1 cellular context compared by ENCODE assay signal in the genomic region with DNA sequence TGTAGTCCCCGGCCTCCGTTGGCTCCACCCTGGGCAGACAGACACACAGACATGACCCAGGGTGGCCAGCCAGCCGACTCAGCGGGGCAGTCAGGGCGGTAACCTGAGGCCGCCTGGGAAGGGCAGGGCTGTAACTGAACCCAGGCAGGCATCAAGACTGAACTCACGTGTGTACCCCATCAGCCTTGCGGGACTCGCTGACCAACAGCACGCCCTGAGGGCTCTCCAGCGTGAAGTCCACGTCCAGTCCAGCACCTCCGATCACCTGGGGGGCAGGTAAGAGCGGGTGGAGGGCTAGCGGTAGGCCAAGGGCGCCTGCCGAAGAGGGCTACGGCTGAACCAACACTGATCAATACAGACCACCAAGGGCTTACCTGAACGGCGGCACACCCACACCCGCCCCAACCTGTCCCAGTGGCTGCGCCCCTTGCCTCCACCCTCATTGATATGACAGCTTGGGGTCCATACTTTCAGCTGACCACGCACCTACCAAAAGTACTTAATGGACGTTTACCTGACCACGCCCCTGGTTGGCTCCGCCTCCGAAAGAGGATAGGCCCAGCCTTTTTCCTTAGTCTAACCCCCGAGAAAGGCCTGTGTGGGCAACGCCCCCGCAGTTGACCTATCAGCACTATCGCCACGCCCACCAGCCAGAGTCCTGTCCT.
TF ChIP-seq lines count a peak whose summit lies in the region.

No MANE protein-coding gene starts in this region.

TF ChIP-seq in WTC11, 78 proteins besides CTCF, POLR2A, EP300 and RAD21 (continued from another document):
- TF ChIP-seq, protein P1, sequence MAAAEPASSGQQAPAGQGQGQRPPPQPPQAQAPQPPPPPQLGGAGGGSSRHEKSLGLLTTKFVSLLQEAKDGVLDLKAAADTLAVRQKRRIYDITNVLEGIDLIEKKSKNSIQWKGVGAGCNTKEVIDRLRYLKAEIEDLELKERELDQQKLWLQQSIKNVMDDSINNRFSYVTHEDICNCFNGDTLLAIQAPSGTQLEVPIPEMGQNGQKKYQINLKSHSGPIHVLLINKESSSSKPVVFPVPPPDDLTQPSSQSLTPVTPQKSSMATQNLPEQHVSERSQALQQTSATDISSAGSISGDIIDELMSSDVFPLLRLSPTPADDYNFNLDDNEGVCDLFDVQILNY (CRISPR knock-in tag; IDR thresholded peaks at IDR 0.05), result no peak
- TF ChIP-seq, protein P2, sequence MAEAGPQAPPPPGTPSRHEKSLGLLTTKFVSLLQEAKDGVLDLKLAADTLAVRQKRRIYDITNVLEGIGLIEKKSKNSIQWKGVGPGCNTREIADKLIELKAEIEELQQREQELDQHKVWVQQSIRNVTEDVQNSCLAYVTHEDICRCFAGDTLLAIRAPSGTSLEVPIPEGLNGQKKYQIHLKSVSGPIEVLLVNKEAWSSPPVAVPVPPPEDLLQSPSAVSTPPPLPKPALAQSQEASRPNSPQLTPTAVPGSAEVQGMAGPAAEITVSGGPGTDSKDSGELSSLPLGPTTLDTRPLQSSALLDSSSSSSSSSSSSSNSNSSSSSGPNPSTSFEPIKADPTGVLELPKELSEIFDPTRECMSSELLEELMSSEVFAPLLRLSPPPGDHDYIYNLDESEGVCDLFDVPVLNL (CRISPR knock-in tag; IDR thresholded peaks at IDR 0.05; ENCODE audit: borderline replicate concordance, low read depth), result no peak
- TF ChIP-seq NFATC4 (CRISPR knock-in tag; IDR thresholded peaks at IDR 0.05) (no peak), FOXP1 (CRISPR knock-in tag; IDR thresholded peaks at IDR 0.05; ENCODE audit: borderline replicate concordance) (no peak), ELF4 (CRISPR knock-in tag; IDR thresholded peaks at IDR 0.05; ENCODE audit: low read depth) (no peak), JAZF1 (CRISPR knock-in tag; IDR thresholded peaks at IDR 0.05) (no peak), RORB (CRISPR knock-in tag; IDR thresholded peaks at IDR 0.05) (no peak), NFYB (CRISPR knock-in tag; conservative IDR thresholded peaks at IDR 0.05; ENCODE audit: low read depth) (peak; percentile 61)
- TF ChIP-seq, protein P3, sequence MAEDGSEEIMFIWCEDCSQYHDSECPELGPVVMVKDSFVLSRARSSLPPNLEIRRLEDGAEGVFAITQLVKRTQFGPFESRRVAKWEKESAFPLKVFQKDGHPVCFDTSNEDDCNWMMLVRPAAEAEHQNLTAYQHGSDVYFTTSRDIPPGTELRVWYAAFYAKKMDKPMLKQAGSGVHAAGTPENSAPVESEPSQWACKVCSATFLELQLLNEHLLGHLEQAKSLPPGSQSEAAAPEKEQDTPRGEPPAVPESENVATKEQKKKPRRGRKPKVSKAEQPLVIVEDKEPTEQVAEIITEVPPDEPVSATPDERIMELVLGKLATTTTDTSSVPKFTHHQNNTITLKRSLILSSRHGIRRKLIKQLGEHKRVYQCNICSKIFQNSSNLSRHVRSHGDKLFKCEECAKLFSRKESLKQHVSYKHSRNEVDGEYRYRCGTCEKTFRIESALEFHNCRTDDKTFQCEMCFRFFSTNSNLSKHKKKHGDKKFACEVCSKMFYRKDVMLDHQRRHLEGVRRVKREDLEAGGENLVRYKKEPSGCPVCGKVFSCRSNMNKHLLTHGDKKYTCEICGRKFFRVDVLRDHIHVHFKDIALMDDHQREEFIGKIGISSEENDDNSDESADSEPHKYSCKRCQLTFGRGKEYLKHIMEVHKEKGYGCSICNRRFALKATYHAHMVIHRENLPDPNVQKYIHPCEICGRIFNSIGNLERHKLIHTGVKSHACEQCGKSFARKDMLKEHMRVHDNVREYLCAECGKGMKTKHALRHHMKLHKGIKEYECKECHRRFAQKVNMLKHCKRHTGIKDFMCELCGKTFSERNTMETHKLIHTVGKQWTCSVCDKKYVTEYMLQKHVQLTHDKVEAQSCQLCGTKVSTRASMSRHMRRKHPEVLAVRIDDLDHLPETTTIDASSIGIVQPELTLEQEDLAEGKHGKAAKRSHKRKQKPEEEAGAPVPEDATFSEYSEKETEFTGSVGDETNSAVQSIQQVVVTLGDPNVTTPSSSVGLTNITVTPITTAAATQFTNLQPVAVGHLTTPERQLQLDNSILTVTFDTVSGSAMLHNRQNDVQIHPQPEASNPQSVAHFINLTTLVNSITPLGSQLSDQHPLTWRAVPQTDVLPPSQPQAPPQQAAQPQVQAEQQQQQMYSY (CRISPR knock-in tag; IDR thresholded peaks at IDR 0.05), result no peak
- TF ChIP-seq, protein P4, sequence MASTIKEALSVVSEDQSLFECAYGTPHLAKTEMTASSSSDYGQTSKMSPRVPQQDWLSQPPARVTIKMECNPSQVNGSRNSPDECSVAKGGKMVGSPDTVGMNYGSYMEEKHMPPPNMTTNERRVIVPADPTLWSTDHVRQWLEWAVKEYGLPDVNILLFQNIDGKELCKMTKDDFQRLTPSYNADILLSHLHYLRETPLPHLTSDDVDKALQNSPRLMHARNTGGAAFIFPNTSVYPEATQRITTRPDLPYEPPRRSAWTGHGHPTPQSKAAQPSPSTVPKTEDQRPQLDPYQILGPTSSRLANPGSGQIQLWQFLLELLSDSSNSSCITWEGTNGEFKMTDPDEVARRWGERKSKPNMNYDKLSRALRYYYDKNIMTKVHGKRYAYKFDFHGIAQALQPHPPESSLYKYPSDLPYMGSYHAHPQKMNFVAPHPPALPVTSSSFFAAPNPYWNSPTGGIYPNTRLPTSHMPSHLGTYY (CRISPR knock-in tag; IDR thresholded peaks at IDR 0.05), result 0 out of 2 replicates have a peak, but pooled peaks have one; percentile 61
